1 cellular context compared by ENCODE assay signal in the genomic region with DNA sequence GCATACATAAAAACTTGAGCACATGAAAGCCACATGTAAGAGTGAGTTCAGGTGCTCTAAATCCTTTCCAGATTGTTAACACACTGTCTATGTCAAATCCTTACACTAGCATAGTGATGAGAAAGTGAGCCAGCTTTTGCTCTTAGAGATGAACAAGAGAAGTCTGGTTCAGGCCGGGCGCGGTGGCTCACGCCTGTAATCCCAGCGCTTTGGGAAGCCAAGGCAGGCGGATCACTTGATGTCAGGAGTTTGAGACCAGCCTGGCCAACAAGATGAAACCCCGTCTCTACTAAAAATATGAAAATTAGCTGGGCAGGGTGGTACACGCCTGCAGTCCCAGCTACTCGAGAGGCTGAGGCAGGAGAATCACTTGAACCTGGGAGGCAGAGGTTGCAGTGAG. TPM values are rescaled to one million over a fixed set of nuclear protein-coding genes. Genes with fewer than 3 reads are reported as not detected.
"Had no signal": no experiment of that assay in that cellular context is flagged by ENCODE, and none has a peak within 500 bp of the region (broad histone marks: within the 10 kb centered on the region; RNA-seq: fewer than 3 reads in every experiment).

No MANE protein-coding gene starts in this region.

RNA-seq across cellular contexts. Expression of a gene that starts 46.5 kb away (rescaled TPM):
- total RNA-seq: activated B cell treated with CpG ODN at 0.5 μM for 24 hours had no signal
